Comparison of ENCODE assay signal across 23 cellular contexts in genomic region chr20:5495939-5496338, GRCh38.
"Had no signal": no experiment of that assay in that cellular context is flagged by ENCODE, and none has a peak within 500 bp of the region (broad histone marks: within the 10 kb centered on the region; RNA-seq: fewer than 3 reads in every experiment).

No MANE protein-coding gene starts in this region.

- H3K9me3 ChIP-seq: esophagus squamous epithelium, gastrocnemius medialis, left lung, lower lobe of right lung, mucosa of descending colon had no signal

- H3K27ac Mint-ChIP-seq: dendritic cell treated with granulocyte-macrophage colony-stimulating factor and Interleukin-4, amounts not matched to agents 40 ng/mL and 50 ng/mL, for 4 days; effector memory CD8-positive, alpha-beta T cell; endodermal cell; mesothelial cell of epicardium; naive B cell had no signal

- H3K4me1 ChIP-seq: esophagus squamous epithelium, gastrocnemius medialis, heart right ventricle, left lung, lower lobe of right lung had no signal

- H3K9me3 Mint-ChIP-seq: dendritic cell treated with granulocyte-macrophage colony-stimulating factor and Interleukin-4, amounts not matched to agents 40 ng/mL and 50 ng/mL, for 4 days; effector memory CD8-positive, alpha-beta T cell; endodermal cell; mesothelial cell of epicardium; naive B cell had no signal

- H3K4me1 Mint-ChIP-seq: endodermal cell, mesothelial cell of epicardium, naive B cell had no signal

- H3K27ac ChIP-seq: coronary artery, epithelial cell of prostate, esophagus squamous epithelium, gastrocnemius medialis, heart right ventricle, left lung, lower lobe of right lung had no signal

- H3K36me3 ChIP-seq: esophagus squamous epithelium, gastrocnemius medialis, left lung, lower lobe of right lung had no signal

- H3K27me3 ChIP-seq: esophagus squamous epithelium, gastrocnemius medialis, heart right ventricle, left lung had no signal

- H3K4me3 Mint-ChIP-seq: dendritic cell treated with granulocyte-macrophage colony-stimulating factor and Interleukin-4, amounts not matched to agents 40 ng/mL and 50 ng/mL, for 4 days; effector memory CD8-positive, alpha-beta T cell; endodermal cell; mesothelial cell of epicardium; naive B cell had no signal

- H3K27me3 Mint-ChIP-seq: dendritic cell treated with granulocyte-macrophage colony-stimulating factor and Interleukin-4, amounts not matched to agents 40 ng/mL and 50 ng/mL, for 4 days had no signal

- H3K36me3 Mint-ChIP-seq: mesothelial cell of epicardium, naive B cell had no signal

- H3K4me3 ChIP-seq: coronary artery, esophagus squamous epithelium, gastrocnemius medialis, heart right ventricle, left lung, lower lobe of right lung, mucosa of descending colon had no signal

- DNase-seq: effector CD8-positive, alpha-beta T cell; effector memory CD8-positive, alpha-beta T cell; endodermal cell; erythroblast; esophagus squamous epithelium; foreskin fibroblast; foreskin melanocyte; gastrocnemius medialis; glutamatergic neuron; head of caudate nucleus; heart right ventricle; hippocampal formation; left cardiac atrium; left lung; left ventricle myocardium superior; lower lobe of right lung; mesenchymal stem cell; mucosa of descending colon; naive B cell had no signal
